28 cellular contexts compared by ENCODE assay signal in the genomic region with DNA sequence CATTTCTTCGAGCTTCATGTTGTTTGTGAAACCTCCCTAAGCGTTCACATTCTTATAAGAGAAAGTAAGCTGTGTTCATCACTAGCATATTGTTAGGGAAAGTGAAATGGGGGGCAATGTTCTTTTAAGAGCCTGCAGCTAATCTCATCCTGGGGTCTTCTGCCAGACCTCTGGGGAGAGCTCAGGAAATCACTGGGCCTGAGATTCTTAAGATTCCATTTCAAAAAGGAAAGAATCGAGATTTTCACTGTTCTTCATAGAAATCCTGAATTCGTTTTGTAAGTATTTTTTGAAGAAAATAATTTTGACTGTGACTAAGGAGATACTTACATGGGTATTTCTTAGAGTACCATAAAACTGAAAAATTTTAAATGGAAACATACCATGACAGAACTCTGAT.
A peak's percentile ranks its signal among the peaks of the same experiment; 100 is the strongest.
DNase-seq lines count a peak whose midpoint lies in the region; ATAC-seq, FAIRE-seq and TF ChIP-seq lines count a peak whose summit lies in the region.
"Had no signal": no experiment of that assay in that cellular context is flagged by ENCODE, and none has a peak within 500 bp of the region (broad histone marks: within the 10 kb centered on the region; RNA-seq: fewer than 3 reads in every experiment).

No MANE protein-coding gene starts in this region.

- POLR2A ChIA-PET in A549 (lab: Yijun Ruan, JAX): no interaction called here

- TF ChIP-seq RAD21 in A549 (conservative IDR thresholded peaks at IDR 0.05 in 1 of 2, IDR thresholded peaks at IDR 0.05 in 1 of 2): no peak

- no peak for DNase-seq in A549 (ENCODE audit: low read depth in 1 of 2, low spot score in 1 of 2)
- DNase-seq in HAP-1 (ENCODE audit: low spot score in 2 of 2): no peak
- DNase-seq: 8988T; ACHN; AML-193; BE2C; C1 segment of cervical spinal cord; Caco-2; Calu3; CD4-positive, alpha-beta memory T cell; CD4-positive, alpha-beta T cell; CD4-positive, CD25-positive, alpha-beta regulatory T cell; CD8-positive, alpha-beta memory T cell; CD8-positive, alpha-beta T cell; COR-L47; DMS 273 treated with DMSO at 0.1 percent for 48 hours; DMS153; DMS53; DMS79; DMS79 treated with DMSO at 0.1 percent for 48 hours; DND-41; EL had no signal

- no peak for TF ChIP-seq POLR2A in A549 (IDR thresholded peaks at IDR 0.05; ENCODE audit: low read length)

- TF ChIP-seq CTCF in A549 (IDR thresholded peaks at IDR 0.05): no peak

- no peak for ATAC-seq in A549
- ATAC-seq: CD8-positive, alpha-beta T cell had no signal

- in situ Hi-C loops in HAP-1 (cut with MboI; ENCODE audit: low sequenced_read_pairs): no loop called here

- H3K27ac ChIP-seq in A549: no peak overlapping the region
- H3K27ac ChIP-seq: 22Rv1; BLaER1; BLaER1 treated with 17β-estradiol and CSF1 and Interleukin-3, amounts not matched to agents 10 nM and 100 nM; C4-2B had no signal

- no peak for FAIRE-seq in A549 (lab: Jason Lieb, UNC)
- FAIRE-seq: A204.1, D721Med had no signal

- WGBS in A549 (ENCODE audit: missing lambda C conversion rate): under 1% methylated on average over 4 of the region's 4 CpGs

- no peaks in the 10 kb centered on the region for H3K9me3 ChIP-seq in A549
- no peaks in the 10 kb centered on the region for H3K9me3 ChIP-seq in HAP-1
- H3K9me3 ChIP-seq: BE2C; BLaER1; BLaER1 treated with 17β-estradiol and CSF1 and Interleukin-3, amounts not matched to agents 10 nM and 100 nM; Caco-2 had no signal

- H3K27me3 ChIP-seq in HAP-1 (ENCODE audit: low read depth): no peaks in the 10 kb centered on the region
- H3K27me3 ChIP-seq: BLaER1; BLaER1 treated with 17β-estradiol and CSF1 and Interleukin-3, amounts not matched to agents 10 nM and 100 nM had no signal

- H3K4me3 ChIP-seq in A549 (no peak overlapping the region), HAP-1 (no peak overlapping the region)
- H3K4me3 ChIP-seq: BLaER1; BLaER1 treated with 17β-estradiol and CSF1 and Interleukin-3, amounts not matched to agents 10 nM and 100 nM had no signal

- H3K4me1 ChIP-seq in A549 (no peaks in the 10 kb centered on the region), HAP-1 (no peaks in the 10 kb centered on the region)
- H3K4me1 ChIP-seq: BE2C; BLaER1; BLaER1 treated with 17β-estradiol and CSF1 and Interleukin-3, amounts not matched to agents 10 nM and 100 nM; Caco-2 had no signal

- no peaks in the 10 kb centered on the region for H3K36me3 ChIP-seq in HAP-1 (replicated peaks)
- H3K36me3 ChIP-seq: BE2C; BLaER1; BLaER1 treated with 17β-estradiol and CSF1 and Interleukin-3, amounts not matched to agents 10 nM and 100 nM had no signal

- H3K4me2 ChIP-seq in A549: no peak overlapping the region
- H3K4me2 ChIP-seq: BLaER1; BLaER1 treated with 17β-estradiol and CSF1 and Interleukin-3, amounts not matched to agents 10 nM and 100 nM had no signal

- TF ChIP-seq EP300 in A549 (IDR thresholded peaks at IDR 0.05): no peak

- CTCF ChIA-PET in A549 (lab: Yijun Ruan, JAX): interaction anchor here (1.6 kb wide), 1 partner anchor 16 kb away, joined by 6 read pairs; no protein-coding TSS in a partner anchor

TF ChIP-seq in A549, 52 proteins besides CTCF, POLR2A, EP300 and RAD21:
- TF ChIP-seq CBX8 (IDR thresholded peaks at IDR 0.05) (peak; percentile 79; the same call in 1 of the 2 replicates), FOSL2 (IDR thresholded peaks at IDR 0.05) (no peak), FOSL2 (CRISPR knock-in tag; IDR thresholded peaks at IDR 0.05) (no peak), FOXS1 (CRISPR knock-in tag; IDR thresholded peaks at IDR 0.05) (no peak), RNF2 (IDR thresholded peaks at IDR 0.05; ENCODE audit: borderline replicate concordance, low read depth) (peak; percentile 84)
TF ChIP-seq in A549: peak in this region for 2.
